Comparison of ENCODE assay signal across 1 cellular context in genomic region chr11:57311109-57311936, GRCh38.
TF ChIP-seq lines count a peak whose summit lies in the region.

No MANE protein-coding gene starts in this region.

TF ChIP-seq in H1, 55 proteins besides CTCF, POLR2A, EP300 and RAD21 (continued from another document):
- TF ChIP-seq CTBP2 (IDR thresholded peaks at IDR 0.05; ENCODE audit: borderline replicate concordance, insufficient read depth, insufficient read length, low read length) (no peak), KDM5A (IDR thresholded peaks at IDR 0.05; ENCODE audit: low read length) (no peak), GTF2F1 (IDR thresholded peaks at IDR 0.05; ENCODE audit: borderline replicate concordance, low read depth, low read length) (no peak), CHD1 (IDR thresholded peaks at IDR 0.05; ENCODE audit: low read depth, low read length) (no peak), SRF (IDR thresholded peaks at IDR 0.05; ENCODE audit: low read depth, low read length) (no peak), EZH2 (IDR thresholded peaks at IDR 0.05; ENCODE audit: low read depth, low read length, severe bottlenecking) (no peak), YY1 (IDR thresholded peaks at IDR 0.05; ENCODE audit: low read depth, low read length) (no peak), HDAC2 (IDR thresholded peaks at IDR 0.05; ENCODE audit: borderline replicate concordance in 1 of 2, low read depth in 2 of 2, low read length in 2 of 2) (no peak), HDAC6 (IDR thresholded peaks at IDR 0.05; ENCODE audit: low read depth, low read length) (no peak), TEAD4 (IDR thresholded peaks at IDR 0.05; ENCODE audit: low read depth, low read length) (no peak), RNF2 (IDR thresholded peaks at IDR 0.05; ENCODE audit: borderline replicate concordance, low read depth, low read length, missing control alignments, poor library complexity, severe bottlenecking) (no peak), SP4 (IDR thresholded peaks at IDR 0.05; ENCODE audit: low read length) (no peak), SIX5 (IDR thresholded peaks at IDR 0.05; ENCODE audit: low read depth, low read length) (no peak), KDM4A (IDR thresholded peaks at IDR 0.05; ENCODE audit: low read depth, low read length, severe bottlenecking) (no peak), POLR2AphosphoS5 (IDR thresholded peaks at IDR 0.05; ENCODE audit: low read depth, low read length) (peak; percentile 84), CBX5 (IDR thresholded peaks at IDR 0.05; ENCODE audit: low read depth, low read length) (no peak), TBP (IDR thresholded peaks at IDR 0.05; ENCODE audit: low read depth, low read length) (no peak; the same call in none of the 2 replicates), ZNF274 (IDR thresholded peaks at IDR 0.05; ENCODE audit: borderline replicate concordance, extremely low read depth, low read length) (no peak), RXRA (IDR thresholded peaks at IDR 0.05; ENCODE audit: insufficient read depth, low read depth, low read length) (no peak), RFX5 (IDR thresholded peaks at IDR 0.05; ENCODE audit: borderline replicate concordance, low read depth, low read length) (no peak), NANOG (IDR thresholded peaks at IDR 0.05; ENCODE audit: insufficient read depth, low read depth, low read length, poor library complexity, severe bottlenecking) (no peak), ASH2L (IDR thresholded peaks at IDR 0.05; ENCODE audit: low read length) (peak; percentile 73), E2F6 (IDR thresholded peaks at IDR 0.05) (no peak), TAF7 (optimal IDR thresholded peaks at IDR 0.05; ENCODE audit: borderline replicate concordance, low read depth, low read length) (peak; percentile 37), JUN (IDR thresholded peaks at IDR 0.05; ENCODE audit: low read depth, low read length) (no peak), CEBPB (IDR thresholded peaks at IDR 0.05; ENCODE audit: low read depth, low read length) (no peak), POU5F1 (IDR thresholded peaks at IDR 0.05; ENCODE audit: low read depth, low read length) (no peak), NRF1 (IDR thresholded peaks at IDR 0.05; ENCODE audit: low read depth, low read length) (no peak), FOSL1 (IDR thresholded peaks at IDR 0.05; ENCODE audit: insufficient read depth, low read depth, low read length) (no peak), GABPA (IDR thresholded peaks at IDR 0.05; ENCODE audit: borderline replicate concordance, insufficient read depth, low read length) (no peak), MAFK (IDR thresholded peaks at IDR 0.05; ENCODE audit: low read depth, low read length) (no peak), KDM1A (IDR thresholded peaks at IDR 0.05; ENCODE audit: borderline replicate concordance, low read length) (no peak), CHD2 (IDR thresholded peaks at IDR 0.05; ENCODE audit: low read length) (no peak), EGR1 (IDR thresholded peaks at IDR 0.05; ENCODE audit: borderline replicate concordance, low read depth, low read length) (no peak), CHD7 (IDR thresholded peaks at IDR 0.05; ENCODE audit: insufficient replicate concordance, low read length) (no peak), PHF8 (conservative IDR thresholded peaks at IDR 0.05; ENCODE audit: low read depth, low read length) (0 out of 2 replicates have a peak, but pooled peaks have one; percentile 33), ATF3 (IDR thresholded peaks at IDR 0.05; ENCODE audit: insufficient read depth, low read depth, low read length) (no peak), TCF12 (IDR thresholded peaks at IDR 0.05; ENCODE audit: low read depth, low read length) (no peak), SUZ12 (IDR thresholded peaks at IDR 0.05; ENCODE audit: low read length) (no peak), SIN3A (conservative IDR thresholded peaks at IDR 0.05 in 1 of 2, IDR thresholded peaks at IDR 0.05 in 1 of 2; ENCODE audit: low read depth in 1 of 2, low read length in 2 of 2) (peak in 1 of 2 experiments; percentile 73; a peak in 2 of 4 replicates), USF2 (IDR thresholded peaks at IDR 0.05; ENCODE audit: low read length) (no peak), JUND (IDR thresholded peaks at IDR 0.05; ENCODE audit: low read length) (peak; percentile 82), SP2 (IDR thresholded peaks at IDR 0.05; ENCODE audit: low read length) (no peak), CREB1 (IDR thresholded peaks at IDR 0.05) (0 out of 2 replicates have a peak, but pooled peaks have one; percentile 39), BRCA1 (IDR thresholded peaks at IDR 0.05; ENCODE audit: low read depth, low read length) (no peak), RBBP5 (IDR thresholded peaks at IDR 0.05; ENCODE audit: borderline replicate concordance, low read depth, low read length) (peak; percentile 47; the same call in 1 of the 2 replicates), CBX8 (IDR thresholded peaks at IDR 0.05; ENCODE audit: borderline replicate concordance, low read depth, low read length) (no peak), BCL11A (IDR thresholded peaks at IDR 0.05; ENCODE audit: low read depth in 2 of 2, low read length in 2 of 2) (no peak), SAP30 (IDR thresholded peaks at IDR 0.05; ENCODE audit: insufficient read depth, insufficient replicate concordance, low read length) (no peak), TAF1 (IDR thresholded peaks at IDR 0.05; ENCODE audit: low read depth, low read length) (peak; percentile 71), BACH1 (IDR thresholded peaks at IDR 0.05; ENCODE audit: low read length) (no peak), SP1 (IDR thresholded peaks at IDR 0.05; ENCODE audit: low read depth, low read length) (no peak; the same call in 1 of the 2 replicates)
- TF ChIP-seq, protein P1, sequence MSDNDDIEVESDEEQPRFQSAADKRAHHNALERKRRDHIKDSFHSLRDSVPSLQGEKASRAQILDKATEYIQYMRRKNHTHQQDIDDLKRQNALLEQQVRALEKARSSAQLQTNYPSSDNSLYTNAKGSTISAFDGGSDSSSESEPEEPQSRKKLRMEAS (IDR thresholded peaks at IDR 0.05): no peak
- TF ChIP-seq, protein P2, sequence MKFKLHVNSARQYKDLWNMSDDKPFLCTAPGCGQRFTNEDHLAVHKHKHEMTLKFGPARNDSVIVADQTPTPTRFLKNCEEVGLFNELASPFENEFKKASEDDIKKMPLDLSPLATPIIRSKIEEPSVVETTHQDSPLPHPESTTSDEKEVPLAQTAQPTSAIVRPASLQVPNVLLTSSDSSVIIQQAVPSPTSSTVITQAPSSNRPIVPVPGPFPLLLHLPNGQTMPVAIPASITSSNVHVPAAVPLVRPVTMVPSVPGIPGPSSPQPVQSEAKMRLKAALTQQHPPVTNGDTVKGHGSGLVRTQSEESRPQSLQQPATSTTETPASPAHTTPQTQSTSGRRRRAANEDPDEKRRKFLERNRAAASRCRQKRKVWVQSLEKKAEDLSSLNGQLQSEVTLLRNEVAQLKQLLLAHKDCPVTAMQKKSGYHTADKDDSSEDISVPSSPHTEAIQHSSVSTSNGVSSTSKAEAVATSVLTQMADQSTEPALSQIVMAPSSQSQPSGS (IDR thresholded peaks at IDR 0.05; ENCODE audit: low read length): 0 out of 2 replicates have a peak, but pooled peaks have one; percentile 7
